ENCODE assay signal across 15 cellular contexts in genomic region chr3:64048631-64049061, GRCh38. TPM values are rescaled to one million over a fixed set of nuclear protein-coding genes. Genes with fewer than 3 reads are reported as not detected.
DNase-seq lines count a peak whose midpoint lies in the region; ATAC-seq and TF ChIP-seq lines count a peak whose summit lies in the region.
"Had no signal": no experiment of that assay in that cellular context is flagged by ENCODE, and none has a peak within 500 bp of the region (broad histone marks: within the 10 kb centered on the region; RNA-seq: fewer than 3 reads in every experiment).

No MANE protein-coding gene starts in this region.

- TF ChIP-seq CTCF in cardiac fibroblast (IDR thresholded peaks at IDR 0.05; ENCODE audit: low read depth, low read length) = no peak
- no peak for TF ChIP-seq CTCF in neural progenitor cell (IDR thresholded peaks at IDR 0.05)

- H3K79me2 ChIP-seq in neural progenitor cell (ENCODE audit: low read depth) = no peaks in the 10 kb centered on the region

- no peaks in the 10 kb centered on the region for H3K9me3 ChIP-seq in HUES64 (ENCODE audit: insufficient read depth, low read depth, low read length)
- H3K9me3 ChIP-seq in neural progenitor cell (ENCODE audit: low read depth) = no peaks in the 10 kb centered on the region
- H3K9me3 ChIP-seq: sigmoid colon, tibial nerve had no signal

- ATAC-seq in GM21390 (IDR thresholded peaks at IDR 0.05; ENCODE audit: unreplicated experiment) = no peak
- ATAC-seq in HG03108 (IDR thresholded peaks at IDR 0.05; ENCODE audit: unreplicated experiment) = no peak

- H4K20me1 ChIP-seq in neural progenitor cell (ENCODE audit: low read depth) = no peaks in the 10 kb centered on the region

- H3K4me1 ChIP-seq in HUES64 (ENCODE audit: insufficient read depth, low read length) (peaks cover 40% of the 10 kb centered on the region), neural progenitor cell (peaks cover 44% of the 10 kb centered on the region)

- 49% methylated on average over 3 of the region's 3 CpGs for WGBS in HUES64

- peaks cover 41% of the 10 kb centered on the region for H3K4me1 Mint-ChIP-seq in neural progenitor cell

- no peak overlapping the region for H3K4me3 Mint-ChIP-seq in neural progenitor cell

- H3K4me2 ChIP-seq in neural progenitor cell = no peak overlapping the region

- DNase-seq in EL = peak; percentile 21
- DNase-seq in cardiac fibroblast (ENCODE audit: low read depth in 2 of 2) = peak; percentile 43 to 69
- DNase-seq in neural progenitor cell (ENCODE audit: low spot score) = no peak
- DNase-seq in NCI-H1105 treated with DMSO at 0.1 percent for 48 hours (lab: John Stamatoyannopoulos, UW) = no peak
- DNase-seq in cardiac septum (ENCODE audit: low spot score) = no peak
- DNase-seq: Calu3, cerebellar nuclear complex, NCI-H1105, NCI-H510A, sigmoid colon had no signal

- H3K27me3 Mint-ChIP-seq in neural progenitor cell (ENCODE audit: insufficient read depth, low read depth) = peaks cover 5% of the 10 kb centered on the region

- peak overlapping the region; percentile 23 for H2AFZ ChIP-seq in neural progenitor cell (replicated peaks)

- no peak overlapping the region for H3K9ac ChIP-seq in HUES64 (ENCODE audit: low read depth, low read length)
- H3K9ac ChIP-seq in neural progenitor cell = no peak overlapping the region

- H3K27ac Mint-ChIP-seq in neural progenitor cell = peak overlapping the region; percentile 13

- peaks cover 15% of the 10 kb centered on the region for H3F3A ChIP-seq in neural progenitor cell (ENCODE audit: low read depth)

- no peaks in the 10 kb centered on the region for H3K27me3 ChIP-seq in HUES64 (ENCODE audit: insufficient read depth, low read length)
- no peaks in the 10 kb centered on the region for H3K27me3 ChIP-seq in neural progenitor cell
- H3K27me3 ChIP-seq: foreskin keratinocyte, sigmoid colon, tibial nerve had no signal

- no peaks in the 10 kb centered on the region for H3K9me3 Mint-ChIP-seq in neural progenitor cell

- H3K4me3 ChIP-seq in HUES64 (ENCODE audit: low read length) (no peak overlapping the region), cardiac fibroblast (replicated peaks in 1 of 2; ENCODE audit: low read depth in 2 of 2, low read length in 2 of 2) (no peak overlapping the region), neural progenitor cell (no peak overlapping the region)
- H3K4me3 ChIP-seq: sigmoid colon, tibial nerve had no signal

- intact Hi-C loops in cardiac septum (cut with DNase I) = no loop called here

- no peaks in the 10 kb centered on the region for H3K36me3 ChIP-seq in HUES64 (ENCODE audit: insufficient read depth, low read length)
- no peaks in the 10 kb centered on the region for H3K36me3 ChIP-seq in neural progenitor cell
- H3K36me3 ChIP-seq: sigmoid colon, tibial nerve had no signal

- no peaks in the 10 kb centered on the region for H3K36me3 Mint-ChIP-seq in neural progenitor cell

- H3K27ac ChIP-seq in HUES64 (ENCODE audit: low read depth, low read length) (peak overlapping the region; percentile 31; the same call in 1 of the 2 replicates), neural progenitor cell (no peak overlapping the region)
- H3K27ac ChIP-seq: foreskin keratinocyte had no signal

RNA-seq across cellular contexts. Expression of gene PSMD6, which starts 25.4 kb away (rescaled TPM):
- polyA plus RNA-seq in HUES64 (2013, experiment 1 of 2) = 112 TPM
- 117 TPM for polyA plus RNA-seq in HUES64 (2013, experiment 2 of 2)
- total RNA-seq in neural progenitor cell (ENCODE audit: low replicate concordance) (103 and 141 TPM in 2 replicates), cardiac septum (85.7 TPM)

Comparison
In these comparisons a context has a peak if more than half of its experiments do, and no peak if none do; other contexts are left out.
1. DNase-seq: peak in EL (single experiment) and cardiac fibroblast (2 of 2); none in neural progenitor cell (single experiment), NCI-H1105 treated with DMSO at 0.1 percent for 48 hours (single experiment) and cardiac septum (single experiment).